In the genomic region with DNA sequence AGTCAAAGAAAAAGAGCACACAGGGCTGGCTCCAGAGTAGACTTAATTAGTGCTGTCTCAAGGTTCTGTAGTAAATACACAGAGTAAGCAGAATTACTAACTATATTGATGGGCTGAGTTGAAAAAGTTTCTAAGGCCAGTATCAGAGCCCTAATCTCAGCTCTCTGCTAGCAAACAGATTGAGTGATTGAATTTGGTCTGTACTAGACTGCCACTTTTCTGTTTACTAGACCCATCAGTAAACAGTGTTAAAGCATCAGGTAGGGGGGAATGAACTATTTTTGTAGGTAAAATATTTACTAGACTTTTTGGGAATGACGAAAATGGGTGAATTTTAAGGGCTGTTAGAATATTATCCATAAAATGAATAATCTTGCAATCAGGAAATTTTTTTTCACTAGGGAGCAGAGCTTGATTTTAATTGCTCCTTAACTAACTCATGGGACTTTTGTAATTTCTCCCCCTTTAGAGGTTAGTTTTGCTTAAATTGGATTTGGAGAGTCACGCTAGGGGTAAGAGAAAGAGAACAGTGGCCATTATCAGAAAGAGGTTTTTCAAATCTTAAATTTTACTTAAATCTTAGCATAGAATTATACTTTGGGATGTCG, we compare ENCODE assay signal across 8 cellular contexts. TPM values are rescaled to one million over a fixed set of nuclear protein-coding genes. Genes with fewer than 3 reads are reported as not detected.
A peak's percentile ranks its signal among the peaks of the same experiment; 100 is the strongest.
DNase-seq lines count a peak whose midpoint lies in the region; ATAC-seq and TF ChIP-seq lines count a peak whose summit lies in the region.

No MANE protein-coding gene starts in this region.

- H3K79me1 ChIP-seq in neuronal stem cell (ENCODE audit: low read depth, low read length), result no peaks in the 10 kb centered on the region

- no peak overlapping the region for H4K91ac ChIP-seq in neuronal stem cell (ENCODE audit: low read depth, low read length, poor library complexity)

- no peak for TF ChIP-seq POLR2A in Peyer's patch (IDR thresholded peaks at IDR 0.05)

- peak overlapping the region; percentile 57 for H3K4me2 ChIP-seq in neuronal stem cell (ENCODE audit: insufficient read depth, low read length, poor library complexity, severe bottlenecking)

- H3K9ac ChIP-seq in neuronal stem cell (ENCODE audit: low read depth, low read length, poor library complexity), result no peak overlapping the region

- no peaks in the 10 kb centered on the region for H3K9me3 ChIP-seq in Peyer's patch
- peaks cover 9 to 10% of the 10 kb centered on the region in 2 donors for H3K9me3 ChIP-seq in neuronal stem cell (replicated peaks in 1 of 2; ENCODE audit: control insufficient read depth in 2 of 2, insufficient read depth in 1 of 2, low read depth in 1 of 2, low read length in 2 of 2)

- no peak overlapping the region for H2BK12ac ChIP-seq in neuronal stem cell (ENCODE audit: low read length)

- peak overlapping the region; percentile 93 for H2AFZ ChIP-seq in neuronal stem cell (ENCODE audit: low read length)

- no peak overlapping the region for H3K18ac ChIP-seq in neuronal stem cell (ENCODE audit: low read length)

- H3K36me3 ChIP-seq in BJ (ENCODE audit: control insufficient read depth, insufficient read depth, low read length) (no peaks in the 10 kb centered on the region), Peyer's patch (no peaks in the 10 kb centered on the region), neuronal stem cell (replicated peaks in 1 of 2; ENCODE audit: control insufficient read depth in 2 of 2, insufficient read depth in 2 of 2, low read length in 2 of 2) (no peaks in the 10 kb centered on the region)

- POLR2A ChIA-PET in BJ (lab: Charles Lee), result no interaction called here

- TF ChIP-seq CTCF in BJ (IDR thresholded peaks at IDR 0.05; ENCODE audit: insufficient read depth, low read depth, low read length) (no peak), Peyer's patch (IDR thresholded peaks at IDR 0.05) (no peak), epithelial cell of proximal tubule (conservative IDR thresholded peaks at IDR 0.05; ENCODE audit: low read depth, low read length) (no peak)

- H2BK15ac ChIP-seq in neuronal stem cell (ENCODE audit: low read length), result peak overlapping the region; percentile 55

- H3K27me3 ChIP-seq in BJ (ENCODE audit: control insufficient read depth, insufficient read depth, low read length) (peaks cover 10% of the 10 kb centered on the region), Peyer's patch (no peaks in the 10 kb centered on the region), neuronal stem cell (ENCODE audit: control insufficient read depth in 3 of 3, insufficient read depth in 3 of 3, low read depth in 1 of 3, low read length in 3 of 3) (peaks cover 0 to 43% (median 0%) of the 10 kb centered on the region in 3 experiments)

- H2BK5ac ChIP-seq in neuronal stem cell (ENCODE audit: low read length), result no peak overlapping the region

- H2AK5ac ChIP-seq in neuronal stem cell (ENCODE audit: low read depth, low read length), result no peak overlapping the region

- no peak overlapping the region for H3K14ac ChIP-seq in neuronal stem cell (ENCODE audit: low read length)

- H3K27ac ChIP-seq in Peyer's patch, result peak overlapping the region in 1 of 4 donors; percentile 42
- no peak overlapping the region for H3K27ac ChIP-seq in neuronal stem cell (replicated peaks; ENCODE audit: low read length)

- H3K4me1 ChIP-seq in Peyer's patch, result peaks cover 0 to 9% (median 3%) of the 10 kb centered on the region in 4 donors
- H3K4me1 ChIP-seq in neuronal stem cell (ENCODE audit: control insufficient read depth in 2 of 2, insufficient read depth in 1 of 2, low read depth in 1 of 2, low read length in 2 of 2), result peaks cover 0 to 4% of the 10 kb centered on the region in 2 donors

- H3K23ac ChIP-seq in neuronal stem cell (ENCODE audit: low read depth, low read length, poor library complexity), result peak overlapping the region; percentile 77

- no peak for ATAC-seq in left lobe of liver

- H2BK120ac ChIP-seq in neuronal stem cell (ENCODE audit: low read depth, low read length), result peak overlapping the region; percentile 85

- H3K4ac ChIP-seq in neuronal stem cell (ENCODE audit: low read length), result no peak overlapping the region

- DNase-seq in BJ (ENCODE audit: low read depth) (no peak), Peyer's patch (no peak), epithelial cell of proximal tubule (ENCODE audit: low read depth) (no peak), neuronal stem cell (ENCODE audit: low spot score) (no peak), RKO (ENCODE audit: low spot score) (no peak), left lobe of liver (ENCODE audit: low spot score) (no peak), HUDEP-2 (lab: John Stamatoyannopoulos, UW; ENCODE audit: unreplicated experiment in 76 of 76) (no peak)
- no peak for DNase-seq in stimulated activated CD4-positive, alpha-beta T cell treated with anti-CD3 and anti-CD28 coated beads, Interleukin-4, amount 100 ng/mL, for 4 hours

- no peak overlapping the region for H4K8ac ChIP-seq in neuronal stem cell (ENCODE audit: low read depth, low read length)

- H3K4me3 ChIP-seq in BJ (ENCODE audit: low read depth, low read length) (peak overlapping the region; percentile 24), Peyer's patch (peak overlapping the region; percentile 18 to 46 (median 38)), epithelial cell of proximal tubule (ENCODE audit: low read depth, low read length) (peak overlapping the region; percentile 54), neuronal stem cell (ENCODE audit: low read length in 2 of 2) (peak overlapping the region in 1 of 2 donors; percentile 41)

- CTCF ChIA-PET in BJ (lab: Yijun Ruan, JAX), result interaction anchor here (0.8 to 3.5 kb wide), 2 partner anchors 11 to 22 kb away, joined by 3 to 24 read pairs; no protein-coding TSS in a partner anchor

- WGBS in neuronal stem cell (ENCODE audit: extremely low coverage in 2 of 2, insufficient read length in 2 of 2, insufficient replicate concordance in 1 of 2), 2 donors, result 100% methylated on average over 1 of the region's 3 CpGs; no CpG with 5 or more reads in 1 of the 2 donors

RNA-seq across cellular contexts. Expression of a gene that starts 37.3 kb away (rescaled TPM):
- 0.27 and 0.40 TPM in 2 replicates for polyA plus RNA-seq in BJ (2011; rRNA removed)
- 0.71 TPM in 1 of 2 replicates, not detected in the other for polyA minus RNA-seq in BJ (2011; rRNA and poly(A)+ RNA removed)
- total RNA-seq in Peyer's patch (1 to 10 TPM in 1 of 4 donors, not detected in 3; 3.0 TPM), epithelial cell of proximal tubule (1.6 and 2.0 TPM in 2 replicates), left lobe of liver (0.13 TPM)
- polyA plus RNA-seq in neuronal stem cell (2013, experiment 1 of 2), result 3.5 TPM
- 3.6 TPM for polyA plus RNA-seq in neuronal stem cell (2013, experiment 2 of 2)
